Comparison of ENCODE assay signal across 10 cellular contexts in the genomic region with DNA sequence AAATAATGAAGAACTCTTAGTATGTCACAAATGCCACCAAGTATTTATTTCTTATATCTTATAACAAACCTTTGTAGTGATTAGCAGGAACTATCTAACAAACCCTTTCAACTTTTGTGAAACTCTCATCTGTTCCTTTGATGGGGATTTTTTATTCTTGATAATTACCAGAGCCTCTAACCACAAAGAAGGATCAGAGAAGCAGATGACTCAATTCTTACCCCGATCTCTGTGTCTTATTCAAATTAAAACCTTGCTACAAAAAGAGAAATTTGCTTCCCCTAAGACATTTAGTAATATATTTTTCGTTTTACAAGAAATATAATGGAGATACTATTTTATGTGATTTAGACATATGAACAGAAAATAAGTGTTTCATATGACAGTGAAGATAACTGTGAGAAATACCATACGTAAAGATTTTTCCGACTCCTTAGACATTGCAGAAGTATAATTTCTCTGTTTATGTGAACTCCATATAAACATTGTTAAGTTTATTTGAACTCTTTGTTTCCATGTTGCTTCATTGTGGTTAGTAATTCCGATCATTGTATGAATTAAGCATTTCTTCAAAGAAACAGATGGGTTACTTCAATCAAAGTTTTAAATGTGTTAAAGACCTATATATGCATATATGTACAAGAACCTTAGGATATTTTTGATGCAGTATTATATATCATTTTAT.
DNase-seq lines count a peak whose midpoint lies in the region; ATAC-seq, FAIRE-seq and TF ChIP-seq lines count a peak whose summit lies in the region.
"Had no signal": no experiment of that assay in that cellular context is flagged by ENCODE, and none has a peak within 500 bp of the region (broad histone marks: within the 10 kb centered on the region; RNA-seq: fewer than 3 reads in every experiment).

No MANE protein-coding gene starts in this region.

- no peak overlapping the region for H3K27ac ChIP-seq in astrocyte (ENCODE audit: low read depth, low read length)

- no peaks in the 10 kb centered on the region for H4K20me1 ChIP-seq in astrocyte (ENCODE audit: insufficient read depth, low read length)

- H3K9me3 ChIP-seq in astrocyte (ENCODE audit: insufficient read depth, low read depth, low read length): no peaks in the 10 kb centered on the region

- no peaks in the 10 kb centered on the region for H3K36me3 Mint-ChIP-seq in astrocyte (ENCODE audit: low read depth, unreplicated experiment)

- no peak overlapping the region for H3K27ac Mint-ChIP-seq in astrocyte (ENCODE audit: unreplicated experiment)

- no peaks in the 10 kb centered on the region for H3K36me3 ChIP-seq in astrocyte (ENCODE audit: insufficient read depth, low read length)

- CTCF ChIA-PET in GM10248 (lab: Yijun Ruan, JAX): interaction anchor here (0.7 to 1.0 kb wide), 2 partner anchors 10 to 16 kb away, joined by 3 to 4 read pairs; no protein-coding TSS in a partner anchor

- ATAC-seq in GM19452 (IDR thresholded peaks at IDR 0.05; ENCODE audit: unreplicated experiment) (peak; percentile 95), HG03064 (IDR thresholded peaks at IDR 0.05; ENCODE audit: low read depth, unreplicated experiment) (peak; percentile 78)

- no peak overlapping the region for H3K4me3 Mint-ChIP-seq in astrocyte (ENCODE audit: unreplicated experiment)

- H2AFZ ChIP-seq in astrocyte (ENCODE audit: low read depth, low read length): no peak overlapping the region

- H3K4me1 Mint-ChIP-seq in astrocyte (ENCODE audit: low read depth, unreplicated experiment): no peaks in the 10 kb centered on the region

- no peaks in the 10 kb centered on the region for H3K4me1 ChIP-seq in astrocyte (ENCODE audit: insufficient read depth, low read length)

- H3K4me2 ChIP-seq in astrocyte (ENCODE audit: low read length): no peak overlapping the region

- H3K4me3 ChIP-seq in astrocyte (ENCODE audit: insufficient read depth, low read depth, low read length): no peak overlapping the region

- no peak overlapping the region for H3K9ac ChIP-seq in astrocyte (ENCODE audit: low read length)

- no peaks in the 10 kb centered on the region for H3K79me2 ChIP-seq in astrocyte (ENCODE audit: insufficient read depth, low read length)

- POLR2A ChIA-PET in GM10248 (lab: Yijun Ruan, JAX): no interaction called here

- no peaks in the 10 kb centered on the region for H3K27me3 Mint-ChIP-seq in astrocyte (ENCODE audit: low read depth, unreplicated experiment)

- TF ChIP-seq CTCF in GM10248 (IDR thresholded peaks at IDR 0.05; ENCODE audit: control extremely low read depth, extremely low read depth, low read depth, missing control alignments) (no peak), astrocyte (IDR thresholded peaks at IDR 0.05; ENCODE audit: insufficient read depth, low read depth, low read length) (no peak)

- no peaks in the 10 kb centered on the region for H3K27me3 ChIP-seq in astrocyte (ENCODE audit: insufficient read depth, low read length)

- DNase-seq in GM10248 (ENCODE audit: extremely low spot score): peak; percentile 41
- peak; percentile 3 for DNase-seq in astrocyte (ENCODE audit: low read depth)
- no peak for DNase-seq in NCI-H2171 treated with DMSO at 0.1 percent for 48 hours (lab: John Stamatoyannopoulos, UW)
- no peak for DNase-seq in NCI-H774 (lab: John Stamatoyannopoulos, UW)
- DNase-seq in NCI-H187 (lab: John Stamatoyannopoulos, UW): no peak
- no peak for DNase-seq in hypothalamus (lab: John Stamatoyannopoulos, UW)
- DNase-seq: cerebellar nuclear complex had no signal

- H3K9me3 Mint-ChIP-seq in astrocyte (ENCODE audit: unreplicated experiment): no peaks in the 10 kb centered on the region

- FAIRE-seq in astrocyte (lab: Jason Lieb, UNC): no peak
- FAIRE-seq: TTC549 had no signal

Comparison
In these comparisons a context has a peak if more than half of its experiments do, and no peak if none do; other contexts are left out.
1. DNase-seq: peak in GM10248 (single experiment) and astrocyte (single experiment); none in NCI-H2171 treated with DMSO at 0.1 percent for 48 hours (single experiment), NCI-H774 (single experiment), NCI-H187 (0 of 2) and hypothalamus (0 of 51).